In the genomic region with DNA sequence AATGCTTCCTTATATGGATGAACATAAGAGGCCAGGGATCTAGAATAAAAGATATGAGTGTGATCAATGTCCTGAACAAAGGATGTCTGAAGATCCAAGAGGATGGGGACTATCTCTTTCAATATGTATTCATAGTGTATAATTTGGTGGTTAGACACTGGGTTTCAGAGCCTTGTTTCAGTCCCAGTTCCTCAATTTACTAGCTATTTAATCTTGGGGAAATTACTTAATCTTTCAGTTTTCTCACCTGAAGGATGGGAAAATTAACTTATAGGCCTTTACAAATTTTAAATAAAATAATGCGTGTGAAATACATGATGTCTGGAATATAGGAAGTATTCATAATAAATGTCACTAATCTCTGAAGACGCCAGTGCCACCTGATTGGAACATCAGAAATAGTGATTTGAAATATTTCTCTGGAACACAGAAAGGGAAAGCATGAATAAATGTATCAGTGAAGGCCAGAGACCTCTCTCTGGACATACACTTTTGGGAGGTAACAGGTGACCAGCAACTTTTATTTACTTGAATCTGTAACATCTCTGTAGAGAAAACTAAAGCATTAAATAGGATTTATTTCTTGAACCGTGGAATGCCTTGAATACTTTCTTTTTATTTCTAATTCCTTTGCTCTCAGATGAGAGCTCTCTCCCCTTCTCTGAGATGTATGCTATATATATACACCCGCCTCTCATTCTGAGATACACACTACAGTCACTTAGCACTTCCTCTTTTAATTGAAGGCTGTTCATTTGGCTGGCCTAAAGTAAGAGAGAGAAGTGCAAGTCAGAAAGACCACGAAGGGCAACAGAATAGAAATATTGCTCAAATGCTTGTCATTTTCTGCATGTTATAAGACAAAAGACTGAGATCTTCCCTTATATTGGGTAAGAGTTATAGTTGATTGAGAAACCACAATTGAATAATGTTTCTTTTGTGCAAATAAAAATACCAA, we compare ENCODE assay signal across 1 cellular context.
TF ChIP-seq lines count a peak whose summit lies in the region.

No MANE protein-coding gene starts in this region.

TF ChIP-seq in GM12878, 131 proteins besides CTCF, POLR2A, EP300 and RAD21 (continued from another document and continues in another):
- TF ChIP-seq ASH2L (IDR thresholded peaks at IDR 0.05; ENCODE audit: borderline replicate concordance, low read depth) = no peak
- TF ChIP-seq HCFC1 (IDR thresholded peaks at IDR 0.05; ENCODE audit: low read length) = no peak
- TF ChIP-seq BMI1 (IDR thresholded peaks at IDR 0.05; ENCODE audit: borderline replicate concordance) = peak; percentile 66
- TF ChIP-seq CBFB (IDR thresholded peaks at IDR 0.05; ENCODE audit: low read depth) = 0 out of 2 replicates have a peak, but pooled peaks have one; percentile 54
- no peak for TF ChIP-seq CBX3 (IDR thresholded peaks at IDR 0.05; ENCODE audit: borderline replicate concordance, low read depth)
- TF ChIP-seq, protein P1, sequence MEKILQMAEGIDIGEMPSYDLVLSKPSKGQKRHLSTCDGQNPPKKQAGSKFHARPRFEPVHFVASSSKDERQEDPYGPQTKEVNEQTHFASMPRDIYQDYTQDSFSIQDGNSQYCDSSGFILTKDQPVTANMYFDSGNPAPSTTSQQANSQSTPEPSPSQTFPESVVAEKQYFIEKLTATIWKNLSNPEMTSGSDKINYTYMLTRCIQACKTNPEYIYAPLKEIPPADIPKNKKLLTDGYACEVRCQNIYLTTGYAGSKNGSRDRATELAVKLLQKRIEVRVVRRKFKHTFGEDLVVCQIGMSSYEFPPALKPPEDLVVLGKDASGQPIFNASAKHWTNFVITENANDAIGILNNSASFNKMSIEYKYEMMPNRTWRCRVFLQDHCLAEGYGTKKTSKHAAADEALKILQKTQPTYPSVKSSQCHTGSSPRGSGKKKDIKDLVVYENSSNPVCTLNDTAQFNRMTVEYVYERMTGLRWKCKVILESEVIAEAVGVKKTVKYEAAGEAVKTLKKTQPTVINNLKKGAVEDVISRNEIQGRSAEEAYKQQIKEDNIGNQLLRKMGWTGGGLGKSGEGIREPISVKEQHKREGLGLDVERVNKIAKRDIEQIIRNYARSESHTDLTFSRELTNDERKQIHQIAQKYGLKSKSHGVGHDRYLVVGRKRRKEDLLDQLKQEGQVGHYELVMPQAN (conservative IDR thresholded peaks at IDR 0.05) = no peak
- peak; percentile 97 for TF ChIP-seq CHD4 (IDR thresholded peaks at IDR 0.05)
- TF ChIP-seq, protein P2, sequence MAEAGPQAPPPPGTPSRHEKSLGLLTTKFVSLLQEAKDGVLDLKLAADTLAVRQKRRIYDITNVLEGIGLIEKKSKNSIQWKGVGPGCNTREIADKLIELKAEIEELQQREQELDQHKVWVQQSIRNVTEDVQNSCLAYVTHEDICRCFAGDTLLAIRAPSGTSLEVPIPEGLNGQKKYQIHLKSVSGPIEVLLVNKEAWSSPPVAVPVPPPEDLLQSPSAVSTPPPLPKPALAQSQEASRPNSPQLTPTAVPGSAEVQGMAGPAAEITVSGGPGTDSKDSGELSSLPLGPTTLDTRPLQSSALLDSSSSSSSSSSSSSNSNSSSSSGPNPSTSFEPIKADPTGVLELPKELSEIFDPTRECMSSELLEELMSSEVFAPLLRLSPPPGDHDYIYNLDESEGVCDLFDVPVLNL (IDR thresholded peaks at IDR 0.05; ENCODE audit: low read depth, low read length) = no peak
- no peak for TF ChIP-seq HSF1 (IDR thresholded peaks at IDR 0.05; ENCODE audit: low read depth, low read length)
- TF ChIP-seq HDAC2 (IDR thresholded peaks at IDR 0.05) = no peak
- TF ChIP-seq, protein P3, sequence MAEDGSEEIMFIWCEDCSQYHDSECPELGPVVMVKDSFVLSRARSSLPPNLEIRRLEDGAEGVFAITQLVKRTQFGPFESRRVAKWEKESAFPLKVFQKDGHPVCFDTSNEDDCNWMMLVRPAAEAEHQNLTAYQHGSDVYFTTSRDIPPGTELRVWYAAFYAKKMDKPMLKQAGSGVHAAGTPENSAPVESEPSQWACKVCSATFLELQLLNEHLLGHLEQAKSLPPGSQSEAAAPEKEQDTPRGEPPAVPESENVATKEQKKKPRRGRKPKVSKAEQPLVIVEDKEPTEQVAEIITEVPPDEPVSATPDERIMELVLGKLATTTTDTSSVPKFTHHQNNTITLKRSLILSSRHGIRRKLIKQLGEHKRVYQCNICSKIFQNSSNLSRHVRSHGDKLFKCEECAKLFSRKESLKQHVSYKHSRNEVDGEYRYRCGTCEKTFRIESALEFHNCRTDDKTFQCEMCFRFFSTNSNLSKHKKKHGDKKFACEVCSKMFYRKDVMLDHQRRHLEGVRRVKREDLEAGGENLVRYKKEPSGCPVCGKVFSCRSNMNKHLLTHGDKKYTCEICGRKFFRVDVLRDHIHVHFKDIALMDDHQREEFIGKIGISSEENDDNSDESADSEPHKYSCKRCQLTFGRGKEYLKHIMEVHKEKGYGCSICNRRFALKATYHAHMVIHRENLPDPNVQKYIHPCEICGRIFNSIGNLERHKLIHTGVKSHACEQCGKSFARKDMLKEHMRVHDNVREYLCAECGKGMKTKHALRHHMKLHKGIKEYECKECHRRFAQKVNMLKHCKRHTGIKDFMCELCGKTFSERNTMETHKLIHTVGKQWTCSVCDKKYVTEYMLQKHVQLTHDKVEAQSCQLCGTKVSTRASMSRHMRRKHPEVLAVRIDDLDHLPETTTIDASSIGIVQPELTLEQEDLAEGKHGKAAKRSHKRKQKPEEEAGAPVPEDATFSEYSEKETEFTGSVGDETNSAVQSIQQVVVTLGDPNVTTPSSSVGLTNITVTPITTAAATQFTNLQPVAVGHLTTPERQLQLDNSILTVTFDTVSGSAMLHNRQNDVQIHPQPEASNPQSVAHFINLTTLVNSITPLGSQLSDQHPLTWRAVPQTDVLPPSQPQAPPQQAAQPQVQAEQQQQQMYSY (CRISPR knock-in tag; IDR thresholded peaks at IDR 0.05) = no peak
- TF ChIP-seq NFYA (IDR thresholded peaks at IDR 0.05; ENCODE audit: borderline replicate concordance, low read depth, low read length) = no peak
- peak; percentile 97 for TF ChIP-seq NFIC (IDR thresholded peaks at IDR 0.05; ENCODE audit: low read depth, low read length)
- TF ChIP-seq, protein P4, sequence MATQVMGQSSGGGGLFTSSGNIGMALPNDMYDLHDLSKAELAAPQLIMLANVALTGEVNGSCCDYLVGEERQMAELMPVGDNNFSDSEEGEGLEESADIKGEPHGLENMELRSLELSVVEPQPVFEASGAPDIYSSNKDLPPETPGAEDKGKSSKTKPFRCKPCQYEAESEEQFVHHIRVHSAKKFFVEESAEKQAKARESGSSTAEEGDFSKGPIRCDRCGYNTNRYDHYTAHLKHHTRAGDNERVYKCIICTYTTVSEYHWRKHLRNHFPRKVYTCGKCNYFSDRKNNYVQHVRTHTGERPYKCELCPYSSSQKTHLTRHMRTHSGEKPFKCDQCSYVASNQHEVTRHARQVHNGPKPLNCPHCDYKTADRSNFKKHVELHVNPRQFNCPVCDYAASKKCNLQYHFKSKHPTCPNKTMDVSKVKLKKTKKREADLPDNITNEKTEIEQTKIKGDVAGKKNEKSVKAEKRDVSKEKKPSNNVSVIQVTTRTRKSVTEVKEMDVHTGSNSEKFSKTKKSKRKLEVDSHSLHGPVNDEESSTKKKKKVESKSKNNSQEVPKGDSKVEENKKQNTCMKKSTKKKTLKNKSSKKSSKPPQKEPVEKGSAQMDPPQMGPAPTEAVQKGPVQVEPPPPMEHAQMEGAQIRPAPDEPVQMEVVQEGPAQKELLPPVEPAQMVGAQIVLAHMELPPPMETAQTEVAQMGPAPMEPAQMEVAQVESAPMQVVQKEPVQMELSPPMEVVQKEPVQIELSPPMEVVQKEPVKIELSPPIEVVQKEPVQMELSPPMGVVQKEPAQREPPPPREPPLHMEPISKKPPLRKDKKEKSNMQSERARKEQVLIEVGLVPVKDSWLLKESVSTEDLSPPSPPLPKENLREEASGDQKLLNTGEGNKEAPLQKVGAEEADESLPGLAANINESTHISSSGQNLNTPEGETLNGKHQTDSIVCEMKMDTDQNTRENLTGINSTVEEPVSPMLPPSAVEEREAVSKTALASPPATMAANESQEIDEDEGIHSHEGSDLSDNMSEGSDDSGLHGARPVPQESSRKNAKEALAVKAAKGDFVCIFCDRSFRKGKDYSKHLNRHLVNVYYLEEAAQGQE (IDR thresholded peaks at IDR 0.05; ENCODE audit: low read depth, low read length) = no peak
- TF ChIP-seq MXI1 (IDR thresholded peaks at IDR 0.05; ENCODE audit: low read depth, low read length) = no peak
- TF ChIP-seq CBX5 (IDR thresholded peaks at IDR 0.05; ENCODE audit: low read depth) = peak; percentile 17; the same call in 1 of the 2 replicates
- TF ChIP-seq STAT1 (conservative IDR thresholded peaks at IDR 0.05) = no peak
- peak in 1 of 2 experiments; percentile 73; a peak in 1 of 4 replicates for TF ChIP-seq ETV6 (conservative IDR thresholded peaks at IDR 0.05 in 1 of 2, IDR thresholded peaks at IDR 0.05 in 1 of 2; ENCODE audit: borderline replicate concordance in 1 of 2, low read depth in 1 of 2)
- peak; percentile 72 for TF ChIP-seq FOXM1 (IDR thresholded peaks at IDR 0.05; ENCODE audit: low read depth, low read length)
- TF ChIP-seq ZBTB33 (IDR thresholded peaks at IDR 0.05) = no peak
- peak; percentile 90 for TF ChIP-seq JUNB (IDR thresholded peaks at IDR 0.05)
- peak; percentile 99 for TF ChIP-seq SPI1 (IDR thresholded peaks at IDR 0.05; ENCODE audit: borderline replicate concordance, insufficient read depth, low read depth, low read length)
- TF ChIP-seq, protein P5, sequence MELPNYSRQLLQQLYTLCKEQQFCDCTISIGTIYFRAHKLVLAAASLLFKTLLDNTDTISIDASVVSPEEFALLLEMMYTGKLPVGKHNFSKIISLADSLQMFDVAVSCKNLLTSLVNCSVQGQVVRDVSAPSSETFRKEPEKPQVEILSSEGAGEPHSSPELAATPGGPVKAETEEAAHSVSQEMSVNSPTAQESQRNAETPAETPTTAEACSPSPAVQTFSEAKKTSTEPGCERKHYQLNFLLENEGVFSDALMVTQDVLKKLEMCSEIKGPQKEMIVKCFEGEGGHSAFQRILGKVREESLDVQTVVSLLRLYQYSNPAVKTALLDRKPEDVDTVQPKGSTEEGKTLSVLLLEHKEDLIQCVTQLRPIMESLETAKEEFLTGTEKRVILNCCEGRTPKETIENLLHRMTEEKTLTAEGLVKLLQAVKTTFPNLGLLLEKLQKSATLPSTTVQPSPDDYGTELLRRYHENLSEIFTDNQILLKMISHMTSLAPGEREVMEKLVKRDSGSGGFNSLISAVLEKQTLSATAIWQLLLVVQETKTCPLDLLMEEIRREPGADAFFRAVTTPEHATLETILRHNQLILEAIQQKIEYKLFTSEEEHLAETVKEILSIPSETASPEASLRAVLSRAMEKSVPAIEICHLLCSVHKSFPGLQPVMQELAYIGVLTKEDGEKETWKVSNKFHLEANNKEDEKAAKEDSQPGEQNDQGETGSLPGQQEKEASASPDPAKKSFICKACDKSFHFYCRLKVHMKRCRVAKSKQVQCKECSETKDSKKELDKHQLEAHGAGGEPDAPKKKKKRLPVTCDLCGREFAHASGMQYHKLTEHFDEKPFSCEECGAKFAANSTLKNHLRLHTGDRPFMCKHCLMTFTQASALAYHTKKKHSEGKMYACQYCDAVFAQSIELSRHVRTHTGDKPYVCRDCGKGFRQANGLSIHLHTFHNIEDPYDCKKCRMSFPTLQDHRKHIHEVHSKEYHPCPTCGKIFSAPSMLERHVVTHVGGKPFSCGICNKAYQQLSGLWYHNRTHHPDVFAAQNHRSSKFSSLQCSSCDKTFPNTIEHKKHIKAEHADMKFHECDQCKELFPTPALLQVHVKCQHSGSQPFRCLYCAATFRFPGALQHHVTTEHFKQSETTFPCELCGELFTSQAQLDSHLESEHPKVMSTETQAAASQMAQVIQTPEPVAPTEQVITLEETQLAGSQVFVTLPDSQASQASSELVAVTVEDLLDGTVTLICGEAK (IDR thresholded peaks at IDR 0.05; ENCODE audit: borderline replicate concordance) = no peak
- 0 out of 2 replicates have a peak, but pooled peaks have one; percentile 45 for TF ChIP-seq CHD1 (IDR thresholded peaks at IDR 0.05; ENCODE audit: low read depth, low read length)
- no peak for TF ChIP-seq YBX1 (IDR thresholded peaks at IDR 0.05)
- no peak for TF ChIP-seq ZNF687 (IDR thresholded peaks at IDR 0.05)
